Comparison of ENCODE assay signal across 19 cellular contexts in genomic region chr12:103494388-103494787, GRCh38. TPM values are rescaled to one million over a fixed set of nuclear protein-coding genes. Genes with fewer than 3 reads are reported as not detected.
DNase-seq lines count a peak whose midpoint lies in the region; ATAC-seq and TF ChIP-seq lines count a peak whose summit lies in the region.
"Had no signal": no experiment of that assay in that cellular context is flagged by ENCODE, and none has a peak within 500 bp of the region (broad histone marks: within the 10 kb centered on the region; RNA-seq: fewer than 3 reads in every experiment).

No MANE protein-coding gene starts in this region.

- TF ChIP-seq CTCF in DND-41 (IDR thresholded peaks at IDR 0.05; ENCODE audit: borderline replicate concordance, extremely low read depth, low read length, poor library complexity, severe bottlenecking) (no peak), nephron (IDR thresholded peaks at IDR 0.05; ENCODE audit: unreplicated experiment in 3 of 3) (no peak)

- H4K20me1 ChIP-seq in DND-41 (ENCODE audit: insufficient read depth, low read length): no peaks in the 10 kb centered on the region

- H3K36me3 Mint-ChIP-seq in central memory CD8-positive, alpha-beta T cell (ENCODE audit: insufficient read depth): peaks cover 1% of the 10 kb centered on the region
- no peaks in the 10 kb centered on the region for H3K36me3 Mint-ChIP-seq in nephron (ENCODE audit: low read depth)

- H3K79me2 ChIP-seq in DND-41 (ENCODE audit: insufficient read depth, low read length): no peaks in the 10 kb centered on the region

- peak overlapping the region; percentile 54 for H3K9ac ChIP-seq in DND-41 (ENCODE audit: low read depth, low read length)
- H3K9ac ChIP-seq: KMS-11, SK-N-SH had no signal

- peak overlapping the region; percentile 62 for H3K27ac ChIP-seq in DND-41 (ENCODE audit: low read length)
- peak overlapping the region; percentile 70 for H3K27ac ChIP-seq in KOPT-K1 (ENCODE audit: low read depth, low read length, poor library complexity, severe bottlenecking)
- H3K27ac ChIP-seq in aorta (ENCODE audit: low read depth in 1 of 2, low read length in 2 of 2): no peak overlapping the region
- H3K27ac ChIP-seq: cardiac muscle cell, gastrocnemius medialis, KMS-11, psoas muscle, thoracic aorta, WERI-Rb-1 had no signal

- peaks cover 5% of the 10 kb centered on the region for H3K9me3 Mint-ChIP-seq in central memory CD8-positive, alpha-beta T cell
- H3K9me3 Mint-ChIP-seq in nephron: no peaks in the 10 kb centered on the region

- DNase-seq in DND-41 (no peak), NCI-H128 (lab: John Stamatoyannopoulos, UW; ENCODE audit: unreplicated experiment) (no peak), aorta (no peak)
- DNase-seq in central memory CD8-positive, alpha-beta T cell (ENCODE audit: low spot score in 2 of 2): no peak
- DNase-seq: gastrocnemius medialis; mucosa of descending colon; NCI-H1436 treated with DMSO at 0.1 percent for 48 hours; psoas muscle; stimulated activated CD4-positive, alpha-beta T cell treated with anti-CD3 and anti-CD28 coated beads, Interleukin-12 subunit alpha, Interleukin-12 subunit beta, amount 100 ng/mL, for 4 hours; WERI-Rb-1 had no signal

- peak overlapping the region; percentile 66 for H3K4me2 ChIP-seq in DND-41 (ENCODE audit: insufficient read depth, low read length)
- H3K4me2 ChIP-seq: KMS-11, SK-N-SH had no signal

- ATAC-seq in DND-41 (ENCODE audit: insufficient read depth, low read depth): no peak
- ATAC-seq in central memory CD8-positive, alpha-beta T cell (replicated peaks; ENCODE audit: extremely low read depth, poor library complexity, severe bottlenecking): no peak
- no peak for ATAC-seq in HG02759 (IDR thresholded peaks at IDR 0.05; ENCODE audit: unreplicated experiment)
- ATAC-seq in aorta (ENCODE audit: low FRiP score): no peak
- ATAC-seq: gastrocnemius medialis, HCT116, psoas muscle had no signal

- H3K36me3 ChIP-seq in DND-41 (ENCODE audit: insufficient read depth, low read length) (no peaks in the 10 kb centered on the region), KOPT-K1 (ENCODE audit: insufficient read depth, low read length) (no peaks in the 10 kb centered on the region), aorta (ENCODE audit: control insufficient read depth in 1 of 2, insufficient read depth in 2 of 2, low read length in 1 of 2) (no peaks in the 10 kb centered on the region)
- H3K36me3 ChIP-seq: cardiac muscle cell, gastrocnemius medialis, thoracic aorta, WERI-Rb-1 had no signal

- WGBS in aorta, 2 donors: 37 to 40% methylated on average over 4 of the region's 4 CpGs

- H3K4me3 ChIP-seq in DND-41 (ENCODE audit: low read depth in 1 of 2, low read length in 2 of 2) (peak overlapping the region in 1 of 2 experiments; percentile 55; a peak in 2 of 4 replicates), aorta (ENCODE audit: low read length in 2 of 2) (no peak overlapping the region)
- H3K4me3 ChIP-seq: mucosa of descending colon had no signal

- H3K4me1 ChIP-seq in DND-41 (ENCODE audit: insufficient read depth, low read length) (peaks cover 27% of the 10 kb centered on the region), aorta (ENCODE audit: control insufficient read depth in 1 of 2, insufficient read depth in 2 of 2, low read length in 2 of 2) (no peaks in the 10 kb centered on the region)
- H3K4me1 ChIP-seq: psoas muscle had no signal

- peak overlapping the region; percentile 42 for H3K27ac Mint-ChIP-seq in central memory CD8-positive, alpha-beta T cell (ENCODE audit: low read depth)
- H3K27ac Mint-ChIP-seq in nephron: no peak overlapping the region

- peak overlapping the region; percentile 55; the same call in 1 of the 2 replicates for H2AFZ ChIP-seq in DND-41 (ENCODE audit: low read depth, low read length)

- H3K27me3 ChIP-seq in DND-41 (ENCODE audit: insufficient read depth, low read length, poor library complexity) (no peaks in the 10 kb centered on the region), aorta (ENCODE audit: control insufficient read depth in 1 of 2, insufficient read depth in 2 of 2, low read length in 1 of 2) (peaks cover 0 to 1% of the 10 kb centered on the region in 2 donors)

- H3K27me3 Mint-ChIP-seq in central memory CD8-positive, alpha-beta T cell: peaks cover 26% of the 10 kb centered on the region
- peaks cover 59% of the 10 kb centered on the region for H3K27me3 Mint-ChIP-seq in nephron (ENCODE audit: low read depth)

- intact Hi-C loops in aorta (cut with DNase I): no loop called here

- peak overlapping the region; percentile 76 for H3K4me3 Mint-ChIP-seq in central memory CD8-positive, alpha-beta T cell
- peak overlapping the region; percentile 64 to 80 (median 70) for H3K4me3 Mint-ChIP-seq in nephron

- peaks cover 13% of the 10 kb centered on the region for H3K4me1 Mint-ChIP-seq in central memory CD8-positive, alpha-beta T cell
- H3K4me1 Mint-ChIP-seq in nephron: peaks cover 12% of the 10 kb centered on the region

- H3K9me3 ChIP-seq in DND-41 (ENCODE audit: insufficient read depth, low read length, severe bottlenecking) (no peaks in the 10 kb centered on the region), KOPT-K1 (ENCODE audit: insufficient read depth, low read length, poor library complexity, severe bottlenecking) (no peaks in the 10 kb centered on the region), aorta (ENCODE audit: control insufficient read depth, low read length) (peaks cover 6% of the 10 kb centered on the region)
- H3K9me3 ChIP-seq: gastrocnemius medialis, mucosa of descending colon, psoas muscle, SK-N-SH, thoracic aorta had no signal

RNA-seq across cellular contexts. Expression of gene C12orf42, which starts 1.4 kb away (rescaled TPM):
- total RNA-seq in aorta: not detected
- not detected for polyA plus RNA-seq in aorta
- total RNA-seq: cardiac muscle cell, gastrocnemius medialis, psoas muscle, thoracic aorta had no signal
- polyA plus RNA-seq: BJ, cardiac muscle cell, psoas muscle, SK-N-SH had no signal

Comparison
In these comparisons a context has a peak if more than half of its experiments do, and no peak if none do; other contexts are left out.
1. H3K27ac ChIP-seq: peak in DND-41 (single experiment) and KOPT-K1 (single experiment); none in aorta (0 of 2).